ENCODE assay signal across 1 cellular context in the genomic region with DNA sequence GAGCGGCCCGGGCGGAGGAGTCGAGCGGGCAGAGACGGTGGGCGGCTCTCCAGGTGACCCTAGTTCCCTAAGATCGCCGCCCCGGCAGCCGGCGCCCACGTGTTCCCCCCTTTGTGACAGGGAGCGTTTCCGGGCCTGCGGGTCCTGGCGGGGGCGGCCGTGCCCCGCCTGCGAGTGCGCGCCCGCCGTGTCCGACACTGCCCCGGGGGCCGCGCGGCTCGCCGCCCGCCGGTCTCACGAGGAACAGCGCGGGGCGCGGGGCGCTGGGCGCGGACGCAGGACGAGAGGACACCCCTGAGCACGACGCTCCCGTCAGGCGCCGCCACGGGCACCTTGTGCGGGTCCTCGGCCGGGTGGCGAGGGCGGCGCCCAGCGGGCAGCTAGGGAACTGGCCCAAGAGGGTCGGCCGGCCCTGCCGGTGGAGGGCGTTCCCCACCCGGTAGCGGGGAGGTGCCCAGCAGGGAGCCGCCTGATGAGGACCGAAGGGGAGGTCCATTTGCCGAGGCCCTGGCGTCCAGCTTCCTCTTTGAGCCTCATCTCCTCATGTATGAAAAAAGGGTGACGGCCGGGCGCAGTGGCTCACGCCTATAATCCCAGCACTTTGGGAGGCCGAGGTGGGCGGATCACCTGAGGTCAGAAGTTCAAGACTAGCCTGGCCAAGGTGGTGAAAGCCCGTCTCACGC.
A peak's percentile ranks its signal among the peaks of the same experiment; 100 is the strongest.
TF ChIP-seq lines count a peak whose summit lies in the region.

A gene (minus strand): TSS at position 137 of the 683 bp plus-strand sequence. CDS start 535 bp downstream, outside the sequence.

TF ChIP-seq in K562, 482 proteins besides CTCF, POLR2A, EP300 and RAD21 (continued from another document and continues in another):
- TF ChIP-seq SIX5 (IDR thresholded peaks at IDR 0.05; ENCODE audit: borderline replicate concordance in 1 of 2, insufficient read depth in 1 of 2, low read depth in 1 of 2, low read length in 2 of 2) (0 out of 4 replicates have a peak, but pooled peaks of 1 of the 2 experiments have one; percentile 31), PCBP2 (IDR thresholded peaks at IDR 0.05; ENCODE audit: low read depth, low read length, poor library complexity, severe bottlenecking) (no peak), XRCC5 (IDR thresholded peaks at IDR 0.05; ENCODE audit: low read depth, low read length) (peak; percentile 63; the same call in 1 of the 2 replicates), ZNF217 (CRISPR knock-in tag; IDR thresholded peaks at IDR 0.05) (no peak), FOXM1 (IDR thresholded peaks at IDR 0.05; ENCODE audit: low read depth) (no peak), FOXM1 (CRISPR knock-in tag; IDR thresholded peaks at IDR 0.05; ENCODE audit: low read depth) (peak; percentile 96), SMAD4 (CRISPR knock-in tag; conservative IDR thresholded peaks at IDR 0.05) (peak; percentile 93), SMAD1 (IDR thresholded peaks at IDR 0.05; ENCODE audit: low read depth, low read length, partially characterized antibody) (peak; percentile 80), ZNF431 (CRISPR knock-in tag; IDR thresholded peaks at IDR 0.05) (0 out of 2 replicates have a peak, but pooled peaks have one; percentile 69), PYGO2 (tag; IDR thresholded peaks at IDR 0.05) (peak; percentile 13; the same call in 1 of the 2 replicates), ZNF696 (CRISPR knock-in tag; conservative IDR thresholded peaks at IDR 0.05) (no peak), ERF (CRISPR knock-in tag; IDR thresholded peaks at IDR 0.05) (peak; percentile 99), NEUROD1 (IDR thresholded peaks at IDR 0.05; ENCODE audit: borderline replicate concordance, low read depth, low read length, partially characterized antibody) (peak; percentile 82), ZNF23 (CRISPR knock-in tag; IDR thresholded peaks at IDR 0.05) (no peak), CHD1 (IDR thresholded peaks at IDR 0.05; ENCODE audit: low read length) (no peak), LEF1 (IDR thresholded peaks at IDR 0.05) (no peak), ZNF12 (CRISPR knock-in tag; IDR thresholded peaks at IDR 0.05) (peak; percentile 70; the same call in 1 of the 2 replicates), ZNF274 (IDR thresholded peaks at IDR 0.05; ENCODE audit: borderline replicate concordance, low read depth, low read length) (no peak), ETV6 (IDR thresholded peaks at IDR 0.05; ENCODE audit: borderline replicate concordance in 1 of 2, low read depth in 2 of 2, low read length in 1 of 2) (0 out of 4 replicates have a peak, but pooled peaks of 1 of the 2 experiments have one; percentile 35), ETV6 (CRISPR knock-in tag; IDR thresholded peaks at IDR 0.05; ENCODE audit: borderline replicate concordance) (no peak), ZNF174 (CRISPR knock-in tag; IDR thresholded peaks at IDR 0.05) (no peak), GATAD2B (IDR thresholded peaks at IDR 0.05; ENCODE audit: borderline replicate concordance) (peak; percentile 100), ILF3 (IDR thresholded peaks at IDR 0.05; ENCODE audit: borderline replicate concordance) (no peak; the same call in 1 of the 2 replicates), TGIF2 (CRISPR knock-in tag; IDR thresholded peaks at IDR 0.05) (peak; percentile 99), HMGN3 (IDR thresholded peaks at IDR 0.05; ENCODE audit: borderline replicate concordance, extremely low read depth, insufficient read length, low read depth, low read length) (peak; percentile 90), ARHGAP35 (IDR thresholded peaks at IDR 0.05; ENCODE audit: partially characterized antibody) (no peak), SIN3A (IDR thresholded peaks at IDR 0.05; ENCODE audit: borderline replicate concordance in 2 of 2, control insufficient read depth in 1 of 2, low read depth in 2 of 2, low read length in 2 of 2) (peak; percentile 99), ZNF263 (CRISPR knock-in tag; IDR thresholded peaks at IDR 0.05; ENCODE audit: borderline replicate concordance) (peak; percentile 63; the same call in 1 of the 2 replicates), SMC3 (conservative IDR thresholded peaks at IDR 0.05; ENCODE audit: insufficient read depth, low read depth, low read length) (peak; percentile 95; the same call in 1 of the 2 replicates), NR2F6 (CRISPR knock-in tag; IDR thresholded peaks at IDR 0.05) (peak; percentile 92), RBM39 (optimal IDR thresholded peaks at IDR 0.05; ENCODE audit: low read depth, low read length) (no peak), CBX8 (IDR thresholded peaks at IDR 0.05; ENCODE audit: borderline replicate concordance, extremely low read depth, low read depth, low read length, poor library complexity, severe bottlenecking) (no peak), MCM3 (IDR thresholded peaks at IDR 0.05) (no peak), ZNF668 (CRISPR knock-in tag; IDR thresholded peaks at IDR 0.05) (peak; percentile 91), FOXK2 (conservative IDR thresholded peaks at IDR 0.05 in 1 of 2, IDR thresholded peaks at IDR 0.05 in 1 of 2; ENCODE audit: low read depth in 2 of 2) (peak; percentile 27 to 37; a peak in 1 of 4 replicates), BDP1 (IDR thresholded peaks at IDR 0.05; ENCODE audit: insufficient read depth, insufficient read length) (no peak), ZNF24 (IDR thresholded peaks at IDR 0.05) (peak; percentile 78), ZKSCAN8 (CRISPR knock-in tag; IDR thresholded peaks at IDR 0.05) (no peak), ZNF165 (CRISPR knock-in tag; IDR thresholded peaks at IDR 0.05; ENCODE audit: borderline replicate concordance) (no peak), HNRNPK (IDR thresholded peaks at IDR 0.05; ENCODE audit: low read depth, low read length, poor library complexity, severe bottlenecking) (peak; percentile 52)
- TF ChIP-seq, protein P1, sequence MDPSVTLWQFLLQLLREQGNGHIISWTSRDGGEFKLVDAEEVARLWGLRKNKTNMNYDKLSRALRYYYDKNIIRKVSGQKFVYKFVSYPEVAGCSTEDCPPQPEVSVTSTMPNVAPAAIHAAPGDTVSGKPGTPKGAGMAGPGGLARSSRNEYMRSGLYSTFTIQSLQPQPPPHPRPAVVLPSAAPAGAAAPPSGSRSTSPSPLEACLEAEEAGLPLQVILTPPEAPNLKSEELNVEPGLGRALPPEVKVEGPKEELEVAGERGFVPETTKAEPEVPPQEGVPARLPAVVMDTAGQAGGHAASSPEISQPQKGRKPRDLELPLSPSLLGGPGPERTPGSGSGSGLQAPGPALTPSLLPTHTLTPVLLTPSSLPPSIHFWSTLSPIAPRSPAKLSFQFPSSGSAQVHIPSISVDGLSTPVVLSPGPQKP (CRISPR knock-in tag; IDR thresholded peaks at IDR 0.05), result 0 out of 2 replicates have a peak, but pooled peaks have one; percentile 79
- TF ChIP-seq, protein P2, sequence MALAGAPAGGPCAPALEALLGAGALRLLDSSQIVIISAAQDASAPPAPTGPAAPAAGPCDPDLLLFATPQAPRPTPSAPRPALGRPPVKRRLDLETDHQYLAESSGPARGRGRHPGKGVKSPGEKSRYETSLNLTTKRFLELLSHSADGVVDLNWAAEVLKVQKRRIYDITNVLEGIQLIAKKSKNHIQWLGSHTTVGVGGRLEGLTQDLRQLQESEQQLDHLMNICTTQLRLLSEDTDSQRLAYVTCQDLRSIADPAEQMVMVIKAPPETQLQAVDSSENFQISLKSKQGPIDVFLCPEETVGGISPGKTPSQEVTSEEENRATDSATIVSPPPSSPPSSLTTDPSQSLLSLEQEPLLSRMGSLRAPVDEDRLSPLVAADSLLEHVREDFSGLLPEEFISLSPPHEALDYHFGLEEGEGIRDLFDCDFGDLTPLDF (CRISPR knock-in tag; IDR thresholded peaks at IDR 0.05), result peak; percentile 85
- TF ChIP-seq, protein P3, sequence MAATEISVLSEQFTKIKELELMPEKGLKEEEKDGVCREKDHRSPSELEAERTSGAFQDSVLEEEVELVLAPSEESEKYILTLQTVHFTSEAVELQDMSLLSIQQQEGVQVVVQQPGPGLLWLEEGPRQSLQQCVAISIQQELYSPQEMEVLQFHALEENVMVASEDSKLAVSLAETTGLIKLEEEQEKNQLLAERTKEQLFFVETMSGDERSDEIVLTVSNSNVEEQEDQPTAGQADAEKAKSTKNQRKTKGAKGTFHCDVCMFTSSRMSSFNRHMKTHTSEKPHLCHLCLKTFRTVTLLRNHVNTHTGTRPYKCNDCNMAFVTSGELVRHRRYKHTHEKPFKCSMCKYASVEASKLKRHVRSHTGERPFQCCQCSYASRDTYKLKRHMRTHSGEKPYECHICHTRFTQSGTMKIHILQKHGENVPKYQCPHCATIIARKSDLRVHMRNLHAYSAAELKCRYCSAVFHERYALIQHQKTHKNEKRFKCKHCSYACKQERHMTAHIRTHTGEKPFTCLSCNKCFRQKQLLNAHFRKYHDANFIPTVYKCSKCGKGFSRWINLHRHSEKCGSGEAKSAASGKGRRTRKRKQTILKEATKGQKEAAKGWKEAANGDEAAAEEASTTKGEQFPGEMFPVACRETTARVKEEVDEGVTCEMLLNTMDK (IDR thresholded peaks at IDR 0.05; ENCODE audit: borderline replicate concordance, insufficient read depth, low read depth, low read length, poor library complexity, severe bottlenecking), result peak; percentile 100
- TF ChIP-seq, protein P4, sequence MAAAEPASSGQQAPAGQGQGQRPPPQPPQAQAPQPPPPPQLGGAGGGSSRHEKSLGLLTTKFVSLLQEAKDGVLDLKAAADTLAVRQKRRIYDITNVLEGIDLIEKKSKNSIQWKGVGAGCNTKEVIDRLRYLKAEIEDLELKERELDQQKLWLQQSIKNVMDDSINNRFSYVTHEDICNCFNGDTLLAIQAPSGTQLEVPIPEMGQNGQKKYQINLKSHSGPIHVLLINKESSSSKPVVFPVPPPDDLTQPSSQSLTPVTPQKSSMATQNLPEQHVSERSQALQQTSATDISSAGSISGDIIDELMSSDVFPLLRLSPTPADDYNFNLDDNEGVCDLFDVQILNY (CRISPR knock-in tag; IDR thresholded peaks at IDR 0.05), result 0 out of 2 replicates have a peak, but pooled peaks have one; percentile 71
- TF ChIP-seq, protein P5, sequence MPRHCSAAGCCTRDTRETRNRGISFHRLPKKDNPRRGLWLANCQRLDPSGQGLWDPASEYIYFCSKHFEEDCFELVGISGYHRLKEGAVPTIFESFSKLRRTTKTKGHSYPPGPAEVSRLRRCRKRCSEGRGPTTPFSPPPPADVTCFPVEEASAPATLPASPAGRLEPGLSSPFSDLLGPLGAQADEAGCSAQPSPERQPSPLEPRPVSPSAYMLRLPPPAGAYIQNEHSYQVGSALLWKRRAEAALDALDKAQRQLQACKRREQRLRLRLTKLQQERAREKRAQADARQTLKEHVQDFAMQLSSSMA (CRISPR knock-in tag; IDR thresholded peaks at IDR 0.05), result peak; percentile 95
- TF ChIP-seq, protein P6, sequence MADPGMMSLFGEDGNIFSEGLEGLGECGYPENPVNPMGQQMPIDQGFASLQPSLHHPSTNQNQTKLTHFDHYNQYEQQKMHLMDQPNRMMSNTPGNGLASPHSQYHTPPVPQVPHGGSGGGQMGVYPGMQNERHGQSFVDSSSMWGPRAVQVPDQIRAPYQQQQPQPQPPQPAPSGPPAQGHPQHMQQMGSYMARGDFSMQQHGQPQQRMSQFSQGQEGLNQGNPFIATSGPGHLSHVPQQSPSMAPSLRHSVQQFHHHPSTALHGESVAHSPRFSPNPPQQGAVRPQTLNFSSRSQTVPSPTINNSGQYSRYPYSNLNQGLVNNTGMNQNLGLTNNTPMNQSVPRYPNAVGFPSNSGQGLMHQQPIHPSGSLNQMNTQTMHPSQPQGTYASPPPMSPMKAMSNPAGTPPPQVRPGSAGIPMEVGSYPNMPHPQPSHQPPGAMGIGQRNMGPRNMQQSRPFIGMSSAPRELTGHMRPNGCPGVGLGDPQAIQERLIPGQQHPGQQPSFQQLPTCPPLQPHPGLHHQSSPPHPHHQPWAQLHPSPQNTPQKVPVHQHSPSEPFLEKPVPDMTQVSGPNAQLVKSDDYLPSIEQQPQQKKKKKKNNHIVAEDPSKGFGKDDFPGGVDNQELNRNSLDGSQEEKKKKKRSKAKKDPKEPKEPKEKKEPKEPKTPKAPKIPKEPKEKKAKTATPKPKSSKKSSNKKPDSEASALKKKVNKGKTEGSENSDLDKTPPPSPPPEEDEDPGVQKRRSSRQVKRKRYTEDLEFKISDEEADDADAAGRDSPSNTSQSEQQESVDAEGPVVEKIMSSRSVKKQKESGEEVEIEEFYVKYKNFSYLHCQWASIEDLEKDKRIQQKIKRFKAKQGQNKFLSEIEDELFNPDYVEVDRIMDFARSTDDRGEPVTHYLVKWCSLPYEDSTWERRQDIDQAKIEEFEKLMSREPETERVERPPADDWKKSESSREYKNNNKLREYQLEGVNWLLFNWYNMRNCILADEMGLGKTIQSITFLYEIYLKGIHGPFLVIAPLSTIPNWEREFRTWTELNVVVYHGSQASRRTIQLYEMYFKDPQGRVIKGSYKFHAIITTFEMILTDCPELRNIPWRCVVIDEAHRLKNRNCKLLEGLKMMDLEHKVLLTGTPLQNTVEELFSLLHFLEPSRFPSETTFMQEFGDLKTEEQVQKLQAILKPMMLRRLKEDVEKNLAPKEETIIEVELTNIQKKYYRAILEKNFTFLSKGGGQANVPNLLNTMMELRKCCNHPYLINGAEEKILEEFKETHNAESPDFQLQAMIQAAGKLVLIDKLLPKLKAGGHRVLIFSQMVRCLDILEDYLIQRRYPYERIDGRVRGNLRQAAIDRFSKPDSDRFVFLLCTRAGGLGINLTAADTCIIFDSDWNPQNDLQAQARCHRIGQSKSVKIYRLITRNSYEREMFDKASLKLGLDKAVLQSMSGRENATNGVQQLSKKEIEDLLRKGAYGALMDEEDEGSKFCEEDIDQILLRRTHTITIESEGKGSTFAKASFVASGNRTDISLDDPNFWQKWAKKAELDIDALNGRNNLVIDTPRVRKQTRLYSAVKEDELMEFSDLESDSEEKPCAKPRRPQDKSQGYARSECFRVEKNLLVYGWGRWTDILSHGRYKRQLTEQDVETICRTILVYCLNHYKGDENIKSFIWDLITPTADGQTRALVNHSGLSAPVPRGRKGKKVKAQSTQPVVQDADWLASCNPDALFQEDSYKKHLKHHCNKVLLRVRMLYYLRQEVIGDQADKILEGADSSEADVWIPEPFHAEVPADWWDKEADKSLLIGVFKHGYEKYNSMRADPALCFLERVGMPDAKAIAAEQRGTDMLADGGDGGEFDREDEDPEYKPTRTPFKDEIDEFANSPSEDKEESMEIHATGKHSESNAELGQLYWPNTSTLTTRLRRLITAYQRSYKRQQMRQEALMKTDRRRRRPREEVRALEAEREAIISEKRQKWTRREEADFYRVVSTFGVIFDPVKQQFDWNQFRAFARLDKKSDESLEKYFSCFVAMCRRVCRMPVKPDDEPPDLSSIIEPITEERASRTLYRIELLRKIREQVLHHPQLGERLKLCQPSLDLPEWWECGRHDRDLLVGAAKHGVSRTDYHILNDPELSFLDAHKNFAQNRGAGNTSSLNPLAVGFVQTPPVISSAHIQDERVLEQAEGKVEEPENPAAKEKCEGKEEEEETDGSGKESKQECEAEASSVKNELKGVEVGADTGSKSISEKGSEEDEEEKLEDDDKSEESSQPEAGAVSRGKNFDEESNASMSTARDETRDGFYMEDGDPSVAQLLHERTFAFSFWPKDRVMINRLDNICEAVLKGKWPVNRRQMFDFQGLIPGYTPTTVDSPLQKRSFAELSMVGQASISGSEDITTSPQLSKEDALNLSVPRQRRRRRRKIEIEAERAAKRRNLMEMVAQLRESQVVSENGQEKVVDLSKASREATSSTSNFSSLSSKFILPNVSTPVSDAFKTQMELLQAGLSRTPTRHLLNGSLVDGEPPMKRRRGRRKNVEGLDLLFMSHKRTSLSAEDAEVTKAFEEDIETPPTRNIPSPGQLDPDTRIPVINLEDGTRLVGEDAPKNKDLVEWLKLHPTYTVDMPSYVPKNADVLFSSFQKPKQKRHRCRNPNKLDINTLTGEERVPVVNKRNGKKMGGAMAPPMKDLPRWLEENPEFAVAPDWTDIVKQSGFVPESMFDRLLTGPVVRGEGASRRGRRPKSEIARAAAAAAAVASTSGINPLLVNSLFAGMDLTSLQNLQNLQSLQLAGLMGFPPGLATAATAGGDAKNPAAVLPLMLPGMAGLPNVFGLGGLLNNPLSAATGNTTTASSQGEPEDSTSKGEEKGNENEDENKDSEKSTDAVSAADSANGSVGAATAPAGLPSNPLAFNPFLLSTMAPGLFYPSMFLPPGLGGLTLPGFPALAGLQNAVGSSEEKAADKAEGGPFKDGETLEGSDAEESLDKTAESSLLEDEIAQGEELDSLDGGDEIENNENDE (IDR thresholded peaks at IDR 0.05; ENCODE audit: low read depth, low read length), result no peak
